1 cellular context compared by ENCODE assay signal in the genomic region with DNA sequence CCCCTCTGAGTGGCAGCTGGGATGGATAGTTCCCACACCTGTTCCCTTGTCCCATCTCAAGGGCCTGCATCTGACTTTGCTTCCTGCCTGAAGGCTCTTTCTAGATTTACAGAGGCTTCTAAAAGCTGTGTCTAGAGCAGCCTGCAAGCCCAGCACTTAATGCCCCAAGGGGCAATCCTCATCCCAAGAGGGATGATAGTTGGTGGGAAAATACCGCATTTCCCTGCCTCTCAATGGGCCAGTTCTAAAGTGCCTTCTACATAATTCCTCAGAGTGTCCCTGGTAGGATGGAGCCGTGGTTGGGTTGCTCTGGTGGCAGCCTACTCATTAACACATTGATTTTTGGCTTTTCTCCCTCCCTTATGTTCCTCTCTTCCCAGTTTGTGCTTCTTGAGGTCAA.
TF ChIP-seq lines count a peak whose summit lies in the region.

No MANE protein-coding gene starts in this region.

TF ChIP-seq in IMR-90, 13 proteins besides CTCF, POLR2A, EP300 and RAD21:
- TF ChIP-seq RCOR1 (IDR thresholded peaks at IDR 0.05; ENCODE audit: insufficient replicate concordance, low read length) (no peak), BHLHE40 (IDR thresholded peaks at IDR 0.05; ENCODE audit: low read depth, low read length) (no peak), RFX5 (IDR thresholded peaks at IDR 0.05; ENCODE audit: low read depth, low read length) (no peak), CHD1 (IDR thresholded peaks at IDR 0.05; ENCODE audit: low read depth, low read length) (no peak), MAZ (IDR thresholded peaks at IDR 0.05; ENCODE audit: borderline replicate concordance, low read depth, low read length) (no peak), MAFK (IDR thresholded peaks at IDR 0.05; ENCODE audit: low read depth, low read length) (no peak), NFE2L2 (IDR thresholded peaks at IDR 0.05; ENCODE audit: low read depth, low read length) (no peak), SMC3 (IDR thresholded peaks at IDR 0.05; ENCODE audit: low read depth, low read length) (no peak), FOS (IDR thresholded peaks at IDR 0.05; ENCODE audit: low read depth, low read length) (no peak), CEBPB (IDR thresholded peaks at IDR 0.05; ENCODE audit: low read depth, low read length) (no peak), MXI1 (IDR thresholded peaks at IDR 0.05; ENCODE audit: borderline replicate concordance, low read depth, low read length) (no peak)
- TF ChIP-seq, protein P1, sequence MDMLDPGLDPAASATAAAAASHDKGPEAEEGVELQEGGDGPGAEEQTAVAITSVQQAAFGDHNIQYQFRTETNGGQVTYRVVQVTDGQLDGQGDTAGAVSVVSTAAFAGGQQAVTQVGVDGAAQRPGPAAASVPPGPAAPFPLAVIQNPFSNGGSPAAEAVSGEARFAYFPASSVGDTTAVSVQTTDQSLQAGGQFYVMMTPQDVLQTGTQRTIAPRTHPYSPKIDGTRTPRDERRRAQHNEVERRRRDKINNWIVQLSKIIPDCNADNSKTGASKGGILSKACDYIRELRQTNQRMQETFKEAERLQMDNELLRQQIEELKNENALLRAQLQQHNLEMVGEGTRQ (IDR thresholded peaks at IDR 0.05; ENCODE audit: low read depth, low read length): no peak
- TF ChIP-seq, protein P2, sequence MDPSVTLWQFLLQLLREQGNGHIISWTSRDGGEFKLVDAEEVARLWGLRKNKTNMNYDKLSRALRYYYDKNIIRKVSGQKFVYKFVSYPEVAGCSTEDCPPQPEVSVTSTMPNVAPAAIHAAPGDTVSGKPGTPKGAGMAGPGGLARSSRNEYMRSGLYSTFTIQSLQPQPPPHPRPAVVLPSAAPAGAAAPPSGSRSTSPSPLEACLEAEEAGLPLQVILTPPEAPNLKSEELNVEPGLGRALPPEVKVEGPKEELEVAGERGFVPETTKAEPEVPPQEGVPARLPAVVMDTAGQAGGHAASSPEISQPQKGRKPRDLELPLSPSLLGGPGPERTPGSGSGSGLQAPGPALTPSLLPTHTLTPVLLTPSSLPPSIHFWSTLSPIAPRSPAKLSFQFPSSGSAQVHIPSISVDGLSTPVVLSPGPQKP (IDR thresholded peaks at IDR 0.05; ENCODE audit: borderline replicate concordance, low read depth, low read length): no peak
